ENCODE assay signal across 14 cellular contexts in genomic region chr12:26790645-26790994, GRCh38. TPM values are rescaled to one million over a fixed set of nuclear protein-coding genes. Genes with fewer than 3 reads are reported as not detected.
DNase-seq lines count a peak whose midpoint lies in the region; ATAC-seq, FAIRE-seq and TF ChIP-seq lines count a peak whose summit lies in the region.
"Had no signal": no experiment of that assay in that cellular context is flagged by ENCODE, and none has a peak within 500 bp of the region (broad histone marks: within the 10 kb centered on the region; RNA-seq: fewer than 3 reads in every experiment).

No MANE protein-coding gene starts in this region.

- no peak for ATAC-seq in effector memory CD8-positive, alpha-beta T cell (replicated peaks)
- no peak for ATAC-seq in GM21737 (IDR thresholded peaks at IDR 0.05; ENCODE audit: unreplicated experiment)
- ATAC-seq: activated T-helper 17 cell treated with anti-CD3 and anti-CD28 coated beads, Interleukin-2, amount 50 U/mL, for 72 hours; WTC11 had no signal

- H3K36me3 ChIP-seq in sigmoid colon: no peaks in the 10 kb centered on the region

- H3K27me3 ChIP-seq in sigmoid colon: no peaks in the 10 kb centered on the region

- H3K4me3 Mint-ChIP-seq in effector memory CD8-positive, alpha-beta T cell: no peak overlapping the region
- H3K4me3 Mint-ChIP-seq: nephron progenitor cell, WTC11 had no signal

- intact Hi-C loops in sigmoid colon (cut with DNase I): no loop called here

- peak; percentile 83 for FAIRE-seq in GM12892 (lab: Jason Lieb, UNC)

- peaks cover 5 to 14% of the 10 kb centered on the region in 2 donors for H3K4me1 Mint-ChIP-seq in effector memory CD8-positive, alpha-beta T cell (ENCODE audit: low read depth in 2 of 2)
- H3K4me1 Mint-ChIP-seq: nephron progenitor cell had no signal

- TF ChIP-seq EP300 in sigmoid colon (IDR thresholded peaks at IDR 0.05): no peak

- peak overlapping the region; percentile 10 to 25 for H3K27ac Mint-ChIP-seq in effector memory CD8-positive, alpha-beta T cell
- H3K27ac Mint-ChIP-seq: activated T-helper 17 cell treated with anti-CD3 and anti-CD28 coated beads, Interleukin-2, amount 50 U/mL, for 72 hours; nephron progenitor cell; WTC11 had no signal

- no peak for DNase-seq in GM12892 (ENCODE audit: insufficient read length)
- DNase-seq in NCI-H2029 treated with DMSO at 0.1 percent for 48 hours (lab: John Stamatoyannopoulos, UW): peak; percentile 21
- no peak for DNase-seq in effector memory CD8-positive, alpha-beta T cell
- DNase-seq in sigmoid colon: no peak
- DNase-seq in NCI-H345 treated with DMSO at 0.1 percent for 48 hours (lab: John Stamatoyannopoulos, UW; ENCODE audit: unreplicated experiment): no peak
- no peak for DNase-seq in HPDE6-E6E7 (ENCODE audit: extremely low spot score)
- DNase-seq: central memory CD4-positive, alpha-beta T cell; NCI-H146; nephron progenitor cell; stimulated activated CD4-positive, alpha-beta T cell treated with anti-CD3 and anti-CD28 coated beads, Interleukin-1b, Interleukin-23, amount 100 ng/mL, for 48 hours had no signal

- peak overlapping the region; percentile 14 to 78 (median 46) for H3K27ac ChIP-seq in sigmoid colon

- H3K4me1 ChIP-seq in sigmoid colon: peaks cover 0 to 66% (median 59%) of the 10 kb centered on the region in 4 donors

- WGBS in sigmoid colon, 2 donors: 27 to 67% methylated on average over 1 of the region's 1 CpG

- no peak overlapping the region for H3K4me3 ChIP-seq in sigmoid colon
- H3K4me3 ChIP-seq: lung had no signal

- peaks cover 5% of the 10 kb centered on the region for H3K36me3 Mint-ChIP-seq in effector memory CD8-positive, alpha-beta T cell (ENCODE audit: insufficient read depth)

- no peaks in the 10 kb centered on the region for H3K9me3 ChIP-seq in sigmoid colon

- no peaks in the 10 kb centered on the region for H3K27me3 Mint-ChIP-seq in effector memory CD8-positive, alpha-beta T cell
- H3K27me3 Mint-ChIP-seq: activated T-helper 17 cell treated with anti-CD3 and anti-CD28 coated beads, Interleukin-2, amount 50 U/mL, for 72 hours had no signal

- TF ChIP-seq POLR2A in GM12892 (IDR thresholded peaks at IDR 0.05; ENCODE audit: low read depth, low read length) (no peak), sigmoid colon (IDR thresholded peaks at IDR 0.05) (no peak)

- H3K9me3 Mint-ChIP-seq in effector memory CD8-positive, alpha-beta T cell: no peaks in the 10 kb centered on the region
- H3K9me3 Mint-ChIP-seq: activated T-helper 17 cell treated with anti-CD3 and anti-CD28 coated beads, Interleukin-2, amount 50 U/mL, for 72 hours had no signal

- no peak for TF ChIP-seq CTCF in sigmoid colon (IDR thresholded peaks at IDR 0.05)

RNA-seq across cellular contexts. Expression of gene ITPR2, which starts 42.4 kb away (rescaled TPM):
- 19.1 TPM for polyA plus RNA-seq in GM12892 (2012; ENCODE audit: missing spikeins)
- 10 to 100 TPM; 58.9 to 78.1 (median 64.0) TPM for total RNA-seq in sigmoid colon
- 1 to 10 TPM; 1.4 to 6.2 (median 1.8) TPM for polyA plus RNA-seq in sigmoid colon
